ENCODE assay signal across 18 cellular contexts in the genomic region with DNA sequence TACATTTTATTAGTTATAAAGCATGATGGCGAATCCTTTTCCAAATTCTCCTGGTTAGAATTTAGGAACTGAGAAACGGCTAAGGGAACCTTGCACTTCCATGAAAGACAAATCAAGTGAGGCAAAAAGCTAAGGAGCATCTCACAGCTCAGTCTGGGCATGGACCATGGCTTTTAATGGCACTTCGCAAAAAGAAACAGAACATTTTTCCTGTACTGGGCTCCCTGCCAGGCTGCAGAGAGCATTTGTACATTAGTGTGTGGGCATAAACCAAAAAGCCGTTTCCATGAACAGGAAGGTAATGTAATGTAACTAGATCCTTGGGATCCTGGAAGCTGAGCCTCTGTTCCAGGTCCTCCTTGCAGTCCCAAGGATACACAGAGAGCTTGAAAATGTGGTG.
"Had no signal": no experiment of that assay in that cellular context is flagged by ENCODE, and none has a peak within 500 bp of the region (broad histone marks: within the 10 kb centered on the region; RNA-seq: fewer than 3 reads in every experiment).

No MANE protein-coding gene starts in this region.

- H3K9me3 ChIP-seq: ascending aorta, breast epithelium, lower lobe of right lung, neutrophil, pancreas, tibial artery had no signal

- H3K27me3 ChIP-seq: ascending aorta, breast epithelium, neutrophil, pancreas, tibial artery had no signal

- H3K4me1 ChIP-seq: ascending aorta, breast epithelium, lower lobe of right lung, pancreas, tibial artery had no signal

- H3K27ac Mint-ChIP-seq: activated CD4-positive, alpha-beta T cell treated with anti-CD3 and anti-CD28 coated beads, Interleukin-2, amount 10 ng/mL, durations not matched to agents 7 days and 5 days; natural killer cell had no signal

- H3K36me3 ChIP-seq: ascending aorta, breast epithelium, lower lobe of right lung, neutrophil, pancreas, tibial artery had no signal

- H3K27me3 Mint-ChIP-seq: activated CD4-positive, alpha-beta T cell treated with anti-CD3 and anti-CD28 coated beads, Interleukin-2, amount 10 ng/mL, durations not matched to agents 7 days and 5 days had no signal

- DNase-seq: activated CD4-positive, alpha-beta T cell treated with anti-CD3 and anti-CD28 coated beads, Interleukin-2, amount 10 ng/mL, durations not matched to agents 7 days and 5 days; activated CD8-positive, alpha-beta memory T cell treated with anti-CD3 and anti-CD28 coated beads for 24 hours; activated CD8-positive, alpha-beta memory T cell treated with anti-CD3 and anti-CD28 coated beads, Interleukin-2, amount 50 U/mL, for 48 hours; activated effector memory CD4-positive, alpha-beta T cell treated with Interleukin-2 at 50 U/mL for 16 hours; activated naive CD4-positive, alpha-beta T cell treated with anti-CD3 and anti-CD28 coated beads, Interleukin-2, amount 50 U/mL, for 16 hours; activated T-cell treated with anti-CD3 and anti-CD28 coated beads, Interleukin-2, amount 50 U/mL, for 48 hours; cerebellar nuclear complex; cortex of kidney; lower lobe of right lung; natural killer cell; pancreas; stimulated activated naive CD4-positive, alpha-beta T cell treated with Interleukin-2 at 50 U/mL for 16 hours; T-helper 9 cell; tibial artery had no signal

- H3K4me3 Mint-ChIP-seq: activated CD4-positive, alpha-beta T cell treated with anti-CD3 and anti-CD28 coated beads, Interleukin-2, amount 10 ng/mL, durations not matched to agents 7 days and 5 days; natural killer cell had no signal

- ATAC-seq: activated CD4-positive, CD25-positive, alpha-beta regulatory T cell treated with anti-CD3 and anti-CD28 coated beads, Interleukin-2, amount 50 U/mL, for 24 hours; lower lobe of right lung; natural killer cell; pancreas had no signal

- H3K4me3 ChIP-seq: ascending aorta, breast epithelium, lower lobe of right lung, pancreas, tibial artery had no signal

- H3K4me1 Mint-ChIP-seq: activated CD4-positive, alpha-beta T cell treated with anti-CD3 and anti-CD28 coated beads, Interleukin-2, amount 10 ng/mL, durations not matched to agents 7 days and 5 days; natural killer cell had no signal

- H3K27ac ChIP-seq: ascending aorta, breast epithelium, lower lobe of right lung, neutrophil, pancreas, tibial artery had no signal
